21 cellular contexts compared by ENCODE assay signal in genomic region chr20:44136579-44136978, GRCh38. TPM values are rescaled to one million over a fixed set of nuclear protein-coding genes. Genes with fewer than 3 reads are reported as not detected.
DNase-seq lines count a peak whose midpoint lies in the region; ATAC-seq, FAIRE-seq and TF ChIP-seq lines count a peak whose summit lies in the region.
"Had no signal": no experiment of that assay in that cellular context is flagged by ENCODE, and none has a peak within 500 bp of the region (broad histone marks: within the 10 kb centered on the region; RNA-seq: fewer than 3 reads in every experiment).

No MANE protein-coding gene starts in this region.

- peak overlapping the region; percentile 87 to 91 for H3K27ac ChIP-seq in right atrium auricular region
- H3K27ac ChIP-seq in iPS-20b (ENCODE audit: low read length) = no peak overlapping the region
- peak overlapping the region; percentile 99 for H3K27ac ChIP-seq in rectal smooth muscle tissue (ENCODE audit: low read depth, low read length)

- H3K27me3 ChIP-seq in right atrium auricular region = no peaks in the 10 kb centered on the region
- H3K27me3 ChIP-seq in iPS-20b (ENCODE audit: insufficient read depth, low read length) = no peaks in the 10 kb centered on the region
- H3K27me3 ChIP-seq in rectal smooth muscle tissue (ENCODE audit: control insufficient read depth, insufficient read depth, low read length) = no peaks in the 10 kb centered on the region
- H3K27me3 ChIP-seq: BE2C, upper lobe of left lung had no signal

- H3K9me3 ChIP-seq in right atrium auricular region (no peaks in the 10 kb centered on the region), iPS-20b (ENCODE audit: insufficient read depth, low read depth, low read length) (no peaks in the 10 kb centered on the region)
- H3K9me3 ChIP-seq: BE2C, upper lobe of left lung had no signal

- DNase-seq in right atrium auricular region (ENCODE audit: low spot score) = no peak
- no peak for DNase-seq in left cardiac atrium
- no peak for DNase-seq in NCI-H128 (lab: John Stamatoyannopoulos, UW; ENCODE audit: unreplicated experiment)
- no peak for DNase-seq in LoVo (ENCODE audit: low spot score)
- no peak for DNase-seq in frontal cortex (ENCODE audit: low spot score in 2 of 2)
- DNase-seq in stimulated activated naive CD4-positive, alpha-beta T cell treated with Interleukin-2 at 50 U/mL for 16 hours (lab: John Stamatoyannopoulos, UW) = no peak
- DNase-seq: activated naive CD4-positive, alpha-beta T cell treated with Interleukin-2 at 50 U/mL for 16 hours; activated T-cell treated with anti-CD3 and anti-CD28 coated beads, Interleukin-2, amount 50 U/mL, for 24 hours; BE2C; DMS79 treated with DMSO at 0.1 percent for 48 hours; foreskin fibroblast; KG1; NCI-H69; SHP77 treated with DMSO at 0.1 percent for 48 hours; stimulated activated CD4-positive, alpha-beta T cell treated with anti-CD3 and anti-CD28 coated beads, Interleukin-2, amount 100 ng/mL, for 48 hours; T-cell; upper lobe of left lung had no signal

- no peaks in the 10 kb centered on the region for H3K36me3 ChIP-seq in right atrium auricular region
- no peaks in the 10 kb centered on the region for H3K36me3 ChIP-seq in iPS-20b (ENCODE audit: insufficient read depth, low read depth, low read length)
- H3K36me3 ChIP-seq in rectal smooth muscle tissue (ENCODE audit: control insufficient read depth, insufficient read depth, low read length) = no peaks in the 10 kb centered on the region
- H3K36me3 ChIP-seq: BE2C, upper lobe of left lung had no signal

- no peak for TF ChIP-seq CTCF in right atrium auricular region (IDR thresholded peaks at IDR 0.05)

- H3K4me1 ChIP-seq in right atrium auricular region (peaks cover 0 to 50% of the 10 kb centered on the region in 2 donors), iPS-20b (ENCODE audit: insufficient read depth, low read length) (peaks cover 7% of the 10 kb centered on the region), rectal smooth muscle tissue (ENCODE audit: control insufficient read depth, insufficient read depth, low read length) (peaks cover 43% of the 10 kb centered on the region)
- H3K4me1 ChIP-seq: BE2C had no signal

- FAIRE-seq in frontal cortex (lab: Jason Lieb, UNC) = no peak

- intact Hi-C loops in left cardiac atrium (cut with DNase I) = no loop called here

- no peak overlapping the region for H3K4me3 ChIP-seq in right atrium auricular region
- no peak overlapping the region for H3K4me3 ChIP-seq in iPS-20b (ENCODE audit: low read length)
- no peak overlapping the region for H3K4me3 ChIP-seq in rectal smooth muscle tissue (ENCODE audit: low read length)
- H3K4me3 ChIP-seq: upper lobe of left lung had no signal

- H3K9ac ChIP-seq in iPS-20b (ENCODE audit: low read depth, low read length) (peak overlapping the region; percentile 32; the same call in 1 of the 2 replicates), rectal smooth muscle tissue (ENCODE audit: low read length) (no peak overlapping the region)

- ATAC-seq in left cardiac atrium = no peak
- ATAC-seq: HCT116 had no signal

RNA-seq across cellular contexts. Expression of gene JPH2, which starts 50.4 kb away (rescaled TPM):
- total RNA-seq in right atrium auricular region = 100 to 1,000 TPM; 131 to 168 TPM
- total RNA-seq in left cardiac atrium = 10 to 100 TPM; 78.3 to 93.5 TPM
- under 0.01 TPM for total RNA-seq in frontal cortex
- total RNA-seq: OCI-LY7 had no signal

Comparison
In these comparisons a context has a peak if more than half of its experiments do, and no peak if none do; other contexts are left out.
1. RNA of gene JPH2, which starts 50.4 kb away (total RNA-seq): 131 to 168 TPM in right atrium auricular region and 78.3 to 93.5 TPM in left cardiac atrium; under 0.01 TPM in frontal cortex (single experiment); every median in the first group is over 10 times any median in the second.